ENCODE assay signal across 1 cellular context in the genomic region with DNA sequence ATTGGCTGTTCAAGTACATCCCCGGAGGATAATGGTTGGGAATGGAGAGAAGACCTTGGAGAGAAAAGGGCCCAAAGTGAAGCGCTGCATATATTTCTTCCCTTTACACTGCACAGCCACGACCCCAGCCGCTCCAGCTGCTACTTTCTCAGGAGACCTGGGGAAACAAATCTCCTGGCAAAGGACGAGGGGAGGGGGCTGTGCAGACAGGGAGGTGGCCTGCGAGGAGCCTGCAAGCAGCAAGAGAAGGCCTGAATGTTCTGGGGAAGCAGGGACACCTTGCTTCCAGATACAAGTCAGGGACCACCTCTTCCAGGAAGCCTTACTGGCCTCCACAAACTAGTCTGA.
TF ChIP-seq lines count a peak whose summit lies in the region.

No MANE protein-coding gene starts in this region.

TF ChIP-seq in WTC11, 78 proteins besides CTCF, POLR2A, EP300 and RAD21 (continued from another document):
- TF ChIP-seq ZNF219 (CRISPR knock-in tag; IDR thresholded peaks at IDR 0.05; ENCODE audit: borderline replicate concordance) = no peak
TF ChIP-seq in WTC11: peak in this region for 0.
